In genomic region chr4:140790171-140790570, GRCh38 we compare ENCODE assay signal across 12 cellular contexts.
DNase-seq lines count a peak whose midpoint lies in the region; ATAC-seq and TF ChIP-seq lines count a peak whose summit lies in the region.
"Had no signal": no experiment of that assay in that cellular context is flagged by ENCODE, and none has a peak within 500 bp of the region (broad histone marks: within the 10 kb centered on the region; RNA-seq: fewer than 3 reads in every experiment).

No MANE protein-coding gene starts in this region.

- H3K4me3 Mint-ChIP-seq in stimulated activated naive B cell treated with anti-CD40 and anti-IgM and Interleukin-4, amounts not matched to agents 10 μg/mL and 1 μg/mL and 100 μg/mL, for 72 hours: peak overlapping the region; percentile 45 to 62
- H3K4me3 Mint-ChIP-seq: stimulated activated naive CD8-positive, alpha-beta T cell treated with anti-CD3 and anti-CD28 coated beads, Interleukin-15, amount 100 ng/mL, for 72 hours had no signal

- no peak overlapping the region for H3K4me3 ChIP-seq in epithelial cell of esophagus (ENCODE audit: low read length)
- H3K4me3 ChIP-seq: SJSA1 had no signal

- peaks cover 7 to 15% of the 10 kb centered on the region in 2 donors for H3K36me3 Mint-ChIP-seq in stimulated activated naive B cell treated with anti-CD40 and anti-IgM and Interleukin-4, amounts not matched to agents 10 μg/mL and 1 μg/mL and 100 μg/mL, for 72 hours

- peak overlapping the region; percentile 81 for H3K27ac Mint-ChIP-seq in stimulated activated naive B cell treated with anti-CD40 and anti-IgM and Interleukin-4, amounts not matched to agents 10 μg/mL and 1 μg/mL and 100 μg/mL, for 72 hours
- H3K27ac Mint-ChIP-seq: stimulated activated naive CD8-positive, alpha-beta T cell treated with anti-CD3 and anti-CD28 coated beads, Interleukin-15, amount 100 ng/mL, for 72 hours had no signal

- peaks cover 40 to 52% of the 10 kb centered on the region in 2 donors for H3K4me1 Mint-ChIP-seq in stimulated activated naive B cell treated with anti-CD40 and anti-IgM and Interleukin-4, amounts not matched to agents 10 μg/mL and 1 μg/mL and 100 μg/mL, for 72 hours
- H3K4me1 Mint-ChIP-seq: stimulated activated naive CD8-positive, alpha-beta T cell treated with anti-CD3 and anti-CD28 coated beads, Interleukin-15, amount 100 ng/mL, for 72 hours had no signal

- peaks cover 0 to 2% of the 10 kb centered on the region in 2 donors for H3K9me3 Mint-ChIP-seq in stimulated activated naive B cell treated with anti-CD40 and anti-IgM and Interleukin-4, amounts not matched to agents 10 μg/mL and 1 μg/mL and 100 μg/mL, for 72 hours

- DNase-seq in epithelial cell of esophagus (ENCODE audit: low read depth) (peak; percentile 1), NCI-H187 treated with DMSO at 0.1 percent for 48 hours (lab: John Stamatoyannopoulos, UW) (no peak), foreskin melanocyte (no peak), SW480 (ENCODE audit: low spot score) (no peak)
- DNase-seq in stimulated activated naive B cell treated with anti-CD40 and anti-IgM and Interleukin-4, amounts not matched to agents 10 μg/mL and 1 μg/mL and 100 μg/mL, for 72 hours: no peak
- DNase-seq: DND-41; mesendoderm; stimulated activated CD4-positive, alpha-beta T cell treated with anti-CD3 and anti-CD28 coated beads, Interleukin-12 subunit alpha, Interleukin-12 subunit beta, amount 100 ng/mL, for 4 hours; stimulated activated naive CD8-positive, alpha-beta T cell treated with anti-CD3 and anti-CD28 coated beads, Interleukin-15, amount 100 ng/mL, for 72 hours had no signal

- ATAC-seq in GM19452 (IDR thresholded peaks at IDR 0.05; ENCODE audit: unreplicated experiment) (peak; percentile 14), HG02981 (IDR thresholded peaks at IDR 0.05; ENCODE audit: unreplicated experiment) (peak; percentile 10)
- ATAC-seq in stimulated activated naive B cell treated with anti-CD40 and anti-IgM and Interleukin-4, amounts not matched to agents 10 μg/mL and 1 μg/mL and 100 μg/mL, for 72 hours (replicated peaks): peak; percentile 8 to 33
- ATAC-seq: stimulated activated naive CD8-positive, alpha-beta T cell treated with anti-CD3 and anti-CD28 coated beads, Interleukin-15, amount 100 ng/mL, for 72 hours had no signal

- no peaks in the 10 kb centered on the region for H3K27me3 Mint-ChIP-seq in stimulated activated naive B cell treated with anti-CD40 and anti-IgM and Interleukin-4, amounts not matched to agents 10 μg/mL and 1 μg/mL and 100 μg/mL, for 72 hours
- H3K27me3 Mint-ChIP-seq: stimulated activated naive CD8-positive, alpha-beta T cell treated with anti-CD3 and anti-CD28 coated beads, Interleukin-15, amount 100 ng/mL, for 72 hours had no signal

- TF ChIP-seq CTCF in epithelial cell of esophagus (IDR thresholded peaks at IDR 0.05; ENCODE audit: insufficient read depth, low read depth, low read length, missing control alignments): no peak
